17 cellular contexts compared by ENCODE assay signal in genomic region chr17:68176770-68177169, GRCh38.
DNase-seq lines count a peak whose midpoint lies in the region; ATAC-seq lines count a peak whose summit lies in the region.
"Had no signal": no experiment of that assay in that cellular context is flagged by ENCODE, and none has a peak within 500 bp of the region (broad histone marks: within the 10 kb centered on the region; RNA-seq: fewer than 3 reads in every experiment).

No MANE protein-coding gene starts in this region.

- H3K14ac ChIP-seq in trophoblast cell (ENCODE audit: low read length), result no peak overlapping the region

- H3K36me3 ChIP-seq in trophoblast cell (ENCODE audit: control insufficient read depth in 1 of 2, insufficient read depth in 2 of 2, low read length in 2 of 2), result no peaks in the 10 kb centered on the region
- H3K36me3 ChIP-seq: BLaER1 treated with 17β-estradiol and CSF1 and Interleukin-3, amounts not matched to agents 10 nM and 100 nM; Peyer's patch had no signal

- no peak overlapping the region for H3K4me3 Mint-ChIP-seq in stimulated activated naive B cell treated with anti-CD40 and anti-IgM and Interleukin-4, amounts not matched to agents 10 μg/mL and 1 μg/mL and 100 μg/mL, for 72 hours
- H3K4me3 Mint-ChIP-seq: HFFc6 had no signal

- H3K4me1 ChIP-seq in trophoblast cell (ENCODE audit: control insufficient read depth in 1 of 2, insufficient read depth in 2 of 2, low read length in 2 of 2), result peaks cover 0 to 3% of the 10 kb centered on the region in 2 experiments
- H3K4me1 ChIP-seq: Peyer's patch had no signal

- H3K4me3 ChIP-seq in Jurkat, Clone E6-1 (ENCODE audit: low read length), result no peak overlapping the region
- no peak overlapping the region for H3K4me3 ChIP-seq in trophoblast cell (ENCODE audit: low read depth, low read length)
- H3K4me3 ChIP-seq: BLaER1 treated with 17β-estradiol and CSF1 and Interleukin-3, amounts not matched to agents 10 nM and 100 nM; Peyer's patch; SK-N-MC had no signal

- WGBS in trophoblast cell (ENCODE audit: extremely low coverage, insufficient coverage, insufficient read length), result no CpG with 5 or more reads among the region's 4 CpGs

- no peaks in the 10 kb centered on the region for H3K27me3 Mint-ChIP-seq in stimulated activated naive B cell treated with anti-CD40 and anti-IgM and Interleukin-4, amounts not matched to agents 10 μg/mL and 1 μg/mL and 100 μg/mL, for 72 hours
- H3K27me3 Mint-ChIP-seq: CD8-positive, alpha-beta memory T cell had no signal

- no peak overlapping the region for H3K23ac ChIP-seq in trophoblast cell (ENCODE audit: low read length)

- no peaks in the 10 kb centered on the region for H3K27me3 ChIP-seq in trophoblast cell (ENCODE audit: insufficient read depth, low read length)
- H3K27me3 ChIP-seq: Peyer's patch had no signal

- no peak overlapping the region for H4K12ac ChIP-seq in trophoblast cell (ENCODE audit: low read depth, low read length)

- peaks cover 2 to 11% of the 10 kb centered on the region in 2 donors for H3K36me3 Mint-ChIP-seq in stimulated activated naive B cell treated with anti-CD40 and anti-IgM and Interleukin-4, amounts not matched to agents 10 μg/mL and 1 μg/mL and 100 μg/mL, for 72 hours

- no peaks in the 10 kb centered on the region for H3K79me2 ChIP-seq in trophoblast cell (ENCODE audit: control insufficient read depth, insufficient read depth, low read length, poor library complexity)

- peaks cover 0 to 2% of the 10 kb centered on the region in 2 donors for H3K9me3 Mint-ChIP-seq in stimulated activated naive B cell treated with anti-CD40 and anti-IgM and Interleukin-4, amounts not matched to agents 10 μg/mL and 1 μg/mL and 100 μg/mL, for 72 hours
- H3K9me3 Mint-ChIP-seq: CD8-positive, alpha-beta memory T cell; HFFc6 had no signal

- H3K79me1 ChIP-seq in trophoblast cell (ENCODE audit: low read length), result no peaks in the 10 kb centered on the region

- H3K4me2 ChIP-seq in trophoblast cell (ENCODE audit: low read length), result no peak overlapping the region

- H2BK12ac ChIP-seq in trophoblast cell (ENCODE audit: low read length), result no peak overlapping the region

- ATAC-seq in stimulated activated naive B cell treated with anti-CD40 and anti-IgM and Interleukin-4, amounts not matched to agents 10 μg/mL and 1 μg/mL and 100 μg/mL, for 72 hours (replicated peaks), result peak; percentile 14 to 17
- ATAC-seq in activated CD4-positive, CD25-positive, alpha-beta regulatory T cell treated with anti-CD3 and anti-CD28 coated beads, Interleukin-2, amount 50 U/mL, for 24 hours, result no peak
- ATAC-seq: Right ventricle myocardium inferior had no signal

- H3K4ac ChIP-seq in trophoblast cell (ENCODE audit: low read depth, low read length), result no peak overlapping the region

- no peak overlapping the region for H2AK5ac ChIP-seq in trophoblast cell (ENCODE audit: low read length)

- H3K27ac ChIP-seq in substantia nigra (ENCODE audit: low read depth, low read length, poor library complexity, severe bottlenecking), result no peak overlapping the region
- no peak overlapping the region for H3K27ac ChIP-seq in trophoblast cell (ENCODE audit: low read depth, low read length)
- H3K27ac ChIP-seq: BLaER1 treated with 17β-estradiol and CSF1 and Interleukin-3, amounts not matched to agents 10 nM and 100 nM; Peyer's patch; SK-N-MC had no signal

- H3K4me1 Mint-ChIP-seq in stimulated activated naive B cell treated with anti-CD40 and anti-IgM and Interleukin-4, amounts not matched to agents 10 μg/mL and 1 μg/mL and 100 μg/mL, for 72 hours, result peaks cover 20% of the 10 kb centered on the region in 2 donors

- peak; percentile 30 for DNase-seq in NCI-H82 (lab: John Stamatoyannopoulos, UW)
- no peak for DNase-seq in NCI-H82 treated with DMSO at 0.1 percent for 48 hours (lab: John Stamatoyannopoulos, UW; ENCODE audit: unreplicated experiment)
- peak; percentile 28 for DNase-seq in Jurkat, Clone E6-1 (ENCODE audit: low read depth, low spot score)
- DNase-seq in ecto neural progenitor cell (ENCODE audit: low spot score), result peak; percentile 53
- DNase-seq in stimulated activated naive B cell treated with anti-CD40 and anti-IgM and Interleukin-4, amounts not matched to agents 10 μg/mL and 1 μg/mL and 100 μg/mL, for 72 hours, result no peak
- DNase-seq in substantia nigra (lab: John Stamatoyannopoulos, UW), result no peak
- no peak for DNase-seq in trophoblast cell
- DNase-seq: CD8-positive, alpha-beta memory T cell; GF-D8; HFFc6; NCI-H187; NCI-H774; Peyer's patch had no signal

- H3K18ac ChIP-seq in trophoblast cell (ENCODE audit: low read length), result no peak overlapping the region

- H2BK120ac ChIP-seq in trophoblast cell (ENCODE audit: insufficient read depth, low read length, poor library complexity), result no peak overlapping the region

- no peak overlapping the region for H2AFZ ChIP-seq in trophoblast cell (ENCODE audit: insufficient read depth, low read length, poor library complexity)

- no peak overlapping the region for H3K9ac ChIP-seq in trophoblast cell (ENCODE audit: low read length)
- H3K9ac ChIP-seq: BLaER1 treated with 17β-estradiol and CSF1 and Interleukin-3, amounts not matched to agents 10 nM and 100 nM had no signal

- no peak overlapping the region for H4K91ac ChIP-seq in trophoblast cell (ENCODE audit: low read depth, low read length)

- no peak overlapping the region for H2BK5ac ChIP-seq in trophoblast cell (ENCODE audit: low read depth, low read length, poor library complexity)

- no peaks in the 10 kb centered on the region for H3K9me3 ChIP-seq in trophoblast cell (ENCODE audit: insufficient read depth, low read depth, low read length)

- H3K27ac Mint-ChIP-seq in stimulated activated naive B cell treated with anti-CD40 and anti-IgM and Interleukin-4, amounts not matched to agents 10 μg/mL and 1 μg/mL and 100 μg/mL, for 72 hours, result no peak overlapping the region
- H3K27ac Mint-ChIP-seq: HFFc6 had no signal

- H4K8ac ChIP-seq in trophoblast cell (ENCODE audit: low read depth, low read length), result no peak overlapping the region

Comparison
In these comparisons a context has a peak if more than half of its experiments do, and no peak if none do; other contexts are left out.
1. DNase-seq: peak in NCI-H82 (single experiment), Jurkat, Clone E6-1 (single experiment) and ecto neural progenitor cell (single experiment); none in NCI-H82 treated with DMSO at 0.1 percent for 48 hours (single experiment), stimulated activated naive B cell treated with anti-CD40 and anti-IgM and Interleukin-4, amounts not matched to agents 10 μg/mL and 1 μg/mL and 100 μg/mL, for 72 hours (single experiment), substantia nigra (0 of 49) and trophoblast cell (0 of 2).
2. ATAC-seq: peak in stimulated activated naive B cell treated with anti-CD40 and anti-IgM and Interleukin-4, amounts not matched to agents 10 μg/mL and 1 μg/mL and 100 μg/mL, for 72 hours (2 of 2); none in activated CD4-positive, CD25-positive, alpha-beta regulatory T cell treated with anti-CD3 and anti-CD28 coated beads, Interleukin-2, amount 50 U/mL, for 24 hours (0 of 2).